Comparison of ENCODE assay signal across 1 cellular context in the genomic region with DNA sequence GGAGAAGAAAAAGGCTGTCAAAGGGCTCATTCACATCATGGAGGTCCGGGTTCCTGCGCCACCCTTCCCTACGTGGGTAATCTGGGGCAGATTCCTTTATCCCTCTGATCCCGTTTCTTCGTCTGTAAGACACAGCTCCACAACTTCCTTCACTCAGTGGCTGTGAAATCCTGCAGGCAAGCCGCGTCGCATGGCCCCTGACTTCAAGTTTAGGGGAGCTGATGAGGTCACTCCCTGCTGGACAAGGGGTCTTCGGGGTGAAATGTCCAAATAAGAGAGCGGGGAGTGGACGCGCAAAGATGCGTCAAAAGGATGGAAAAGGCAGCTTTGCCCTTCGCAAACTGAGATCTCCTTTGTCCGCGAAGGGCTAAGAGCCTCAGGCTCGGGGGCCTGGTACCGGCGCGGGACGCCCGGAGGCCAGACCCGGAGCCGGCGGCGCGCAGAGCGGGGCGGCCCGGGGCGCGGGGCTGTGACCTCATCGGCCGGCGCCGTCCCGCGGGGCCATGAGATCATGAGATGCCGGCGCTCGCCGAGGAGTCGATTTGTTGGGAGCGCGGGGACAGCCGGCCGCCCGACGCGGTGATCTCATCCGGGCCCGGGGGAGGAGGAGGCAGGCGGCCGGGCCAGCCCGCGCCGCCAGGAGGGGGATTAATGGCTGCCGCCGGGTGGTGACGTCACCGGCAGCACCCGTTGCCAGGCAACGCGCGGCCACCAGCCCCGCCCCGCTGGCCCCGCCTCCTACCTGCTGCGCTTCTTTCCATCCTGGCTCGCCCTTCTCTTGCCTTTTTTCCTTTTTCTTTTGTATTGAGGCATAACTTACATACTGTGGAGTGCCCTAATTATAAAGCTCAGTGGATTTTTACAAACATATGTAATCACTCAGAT.
TF ChIP-seq lines count a peak whose summit lies in the region.

No MANE protein-coding gene starts in this region.

TF ChIP-seq in GM12878, 131 proteins besides CTCF, POLR2A, EP300 and RAD21 (continued from another document):
- TF ChIP-seq CBFB (IDR thresholded peaks at IDR 0.05; ENCODE audit: low read depth) (no peak), SMC3 (IDR thresholded peaks at IDR 0.05; ENCODE audit: borderline replicate concordance, low read length) (no peak), ASH2L (IDR thresholded peaks at IDR 0.05; ENCODE audit: borderline replicate concordance, low read depth) (peak; percentile 27; the same call in 1 of the 2 replicates), YBX1 (IDR thresholded peaks at IDR 0.05) (no peak)
- TF ChIP-seq, protein P1, sequence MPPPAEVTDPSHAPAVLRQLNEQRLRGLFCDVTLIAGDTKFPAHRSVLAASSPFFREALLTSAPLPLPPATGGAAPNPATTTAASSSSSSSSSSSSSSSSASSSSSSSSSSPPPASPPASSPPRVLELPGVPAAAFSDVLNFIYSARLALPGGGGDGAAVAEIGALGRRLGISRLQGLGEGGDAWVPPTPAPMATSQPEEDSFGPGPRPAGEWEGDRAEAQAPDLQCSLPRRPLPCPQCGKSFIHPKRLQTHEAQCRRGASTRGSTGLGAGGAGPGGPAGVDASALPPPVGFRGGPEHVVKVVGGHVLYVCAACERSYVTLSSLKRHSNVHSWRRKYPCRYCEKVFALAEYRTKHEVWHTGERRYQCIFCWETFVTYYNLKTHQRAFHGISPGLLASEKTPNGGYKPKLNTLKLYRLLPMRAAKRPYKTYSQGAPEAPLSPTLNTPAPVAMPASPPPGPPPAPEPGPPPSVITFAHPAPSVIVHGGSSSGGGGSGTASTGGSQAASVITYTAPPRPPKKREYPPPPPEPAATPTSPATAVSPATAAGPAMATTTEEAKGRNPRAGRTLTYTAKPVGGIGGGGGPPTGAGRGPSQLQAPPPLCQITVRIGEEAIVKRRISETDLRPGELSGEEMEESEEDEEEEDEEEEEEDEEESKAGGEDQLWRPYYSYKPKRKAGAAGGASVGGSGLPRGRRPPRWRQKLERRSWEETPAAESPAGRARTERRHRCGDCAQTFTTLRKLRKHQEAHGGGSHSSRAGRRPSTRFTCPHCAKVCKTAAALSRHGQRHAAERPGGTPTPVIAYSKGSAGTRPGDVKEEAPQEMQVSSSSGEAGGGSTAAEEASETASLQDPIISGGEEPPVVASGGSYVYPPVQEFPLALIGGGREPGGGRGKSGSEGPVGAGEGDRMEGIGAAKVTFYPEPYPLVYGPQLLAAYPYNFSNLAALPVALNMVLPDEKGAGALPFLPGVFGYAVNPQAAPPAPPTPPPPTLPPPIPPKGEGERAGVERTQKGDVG (CRISPR knock-in tag; IDR thresholded peaks at IDR 0.05), result no peak
- TF ChIP-seq, protein P2, sequence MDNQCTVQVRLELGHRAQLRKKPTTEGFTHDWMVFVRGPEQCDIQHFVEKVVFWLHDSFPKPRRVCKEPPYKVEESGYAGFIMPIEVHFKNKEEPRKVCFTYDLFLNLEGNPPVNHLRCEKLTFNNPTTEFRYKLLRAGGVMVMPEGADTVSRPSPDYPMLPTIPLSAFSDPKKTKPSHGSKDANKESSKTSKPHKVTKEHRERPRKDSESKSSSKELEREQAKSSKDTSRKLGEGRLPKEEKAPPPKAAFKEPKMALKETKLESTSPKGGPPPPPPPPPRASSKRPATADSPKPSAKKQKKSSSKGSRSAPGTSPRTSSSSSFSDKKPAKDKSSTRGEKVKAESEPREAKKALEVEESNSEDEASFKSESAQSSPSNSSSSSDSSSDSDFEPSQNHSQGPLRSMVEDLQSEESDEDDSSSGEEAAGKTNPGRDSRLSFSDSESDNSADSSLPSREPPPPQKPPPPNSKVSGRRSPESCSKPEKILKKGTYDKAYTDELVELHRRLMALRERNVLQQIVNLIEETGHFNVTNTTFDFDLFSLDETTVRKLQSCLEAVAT (IDR thresholded peaks at IDR 0.05), result no peak
